In genomic region chr7:116616555-116617059, GRCh38 we compare ENCODE assay signal across 17 cellular contexts. TPM values are rescaled to one million over a fixed set of nuclear protein-coding genes. Genes with fewer than 3 reads are reported as not detected.
DNase-seq lines count a peak whose midpoint lies in the region; ATAC-seq, FAIRE-seq and TF ChIP-seq lines count a peak whose summit lies in the region.
"Had no signal": no experiment of that assay in that cellular context is flagged by ENCODE, and none has a peak within 500 bp of the region (broad histone marks: within the 10 kb centered on the region; RNA-seq: fewer than 3 reads in every experiment).

No MANE protein-coding gene starts in this region.

- H3K9me3 ChIP-seq in HUES64 (ENCODE audit: insufficient read depth, low read depth, low read length) (peaks cover 7% of the 10 kb centered on the region; the same call in 1 of the 2 replicates), astrocyte (ENCODE audit: insufficient read depth, low read depth, low read length) (no peaks in the 10 kb centered on the region)
- H3K9me3 ChIP-seq: adrenal gland, prostate gland had no signal

- no peak overlapping the region for H3K4me3 Mint-ChIP-seq in astrocyte (ENCODE audit: unreplicated experiment)
- no peak overlapping the region for H3K4me3 Mint-ChIP-seq in activated CD8-positive, alpha-beta memory T cell treated with anti-CD3 and anti-CD28 coated beads, Interleukin-2, amount 10 ng/mL, durations not matched to agents 7 days and 5 days

- no peaks in the 10 kb centered on the region for H4K20me1 ChIP-seq in astrocyte (ENCODE audit: insufficient read depth, low read length)

- no peaks in the 10 kb centered on the region for H3K36me3 Mint-ChIP-seq in astrocyte (ENCODE audit: low read depth, unreplicated experiment)
- H3K36me3 Mint-ChIP-seq in activated CD8-positive, alpha-beta memory T cell treated with anti-CD3 and anti-CD28 coated beads, Interleukin-2, amount 10 ng/mL, durations not matched to agents 7 days and 5 days: no peaks in the 10 kb centered on the region

- peak; percentile 66 for FAIRE-seq in astrocyte (lab: Jason Lieb, UNC)

- peak; percentile 14 for DNase-seq in AG08395 (ENCODE audit: low spot score)
- peak; percentile 67 for DNase-seq in astrocyte (ENCODE audit: low read depth)
- DNase-seq in iPS-NIHi11 (ENCODE audit: low spot score): peak; percentile 17
- DNase-seq in activated CD8-positive, alpha-beta memory T cell treated with anti-CD3 and anti-CD28 coated beads, Interleukin-2, amount 10 ng/mL, durations not matched to agents 7 days and 5 days: no peak
- DNase-seq in GM10266 (ENCODE audit: extremely low spot score): no peak
- DNase-seq: activated CD4-positive, CD25-positive, alpha-beta regulatory T cell treated with anti-CD3 and anti-CD28 coated beads, Interleukin-2, amount 50 U/mL, for 72 hours; adrenal gland; cortex of kidney; islet precursor cell; NCI-H187; stimulated activated CD8-positive, alpha-beta memory T cell treated with anti-CD3 and anti-CD28 coated beads, Interleukin-4, amount 100 ng/mL, for 48 hours; tibial artery had no signal

- H3K36me3 ChIP-seq in HUES64 (ENCODE audit: insufficient read depth, low read length) (no peaks in the 10 kb centered on the region), astrocyte (ENCODE audit: insufficient read depth, low read length) (no peaks in the 10 kb centered on the region)
- H3K36me3 ChIP-seq: adrenal gland, prostate gland, tibial artery had no signal

- CTCF ChIA-PET in activated CD8-positive, alpha-beta memory T cell treated with anti-CD3 and anti-CD28 coated beads, Interleukin-2, amount 10 ng/mL, durations not matched to agents 7 days and 5 days (lab: Charles Lee): no interaction called here

- no peaks in the 10 kb centered on the region for H3K27me3 Mint-ChIP-seq in astrocyte (ENCODE audit: low read depth, unreplicated experiment)
- peaks cover 38% of the 10 kb centered on the region for H3K27me3 Mint-ChIP-seq in activated CD8-positive, alpha-beta memory T cell treated with anti-CD3 and anti-CD28 coated beads, Interleukin-2, amount 10 ng/mL, durations not matched to agents 7 days and 5 days

- H3K27ac ChIP-seq in HUES64 (ENCODE audit: low read depth, low read length) (peak overlapping the region; percentile 71), astrocyte (ENCODE audit: low read depth, low read length) (no peak overlapping the region)
- H3K27ac ChIP-seq: adrenal gland, KMS-11, prostate gland, tibial artery had no signal

- H3K4me3 ChIP-seq in HUES64 (ENCODE audit: low read length) (0 out of 2 replicates have a peak overlapping the region, but pooled peaks have one; percentile 9), astrocyte (ENCODE audit: insufficient read depth, low read depth, low read length) (no peak overlapping the region)
- H3K4me3 ChIP-seq: adrenal gland, prostate gland, tibial artery had no signal

- TF ChIP-seq CTCF in astrocyte (IDR thresholded peaks at IDR 0.05; ENCODE audit: insufficient read depth, low read depth, low read length) (no peak), GM10266 (IDR thresholded peaks at IDR 0.05; ENCODE audit: control insufficient read depth, insufficient read depth, low read depth, missing control alignments) (no peak)

- peaks cover 8% of the 10 kb centered on the region for H3K4me1 Mint-ChIP-seq in astrocyte (ENCODE audit: low read depth, unreplicated experiment)
- H3K4me1 Mint-ChIP-seq in activated CD8-positive, alpha-beta memory T cell treated with anti-CD3 and anti-CD28 coated beads, Interleukin-2, amount 10 ng/mL, durations not matched to agents 7 days and 5 days: no peaks in the 10 kb centered on the region

- H2AFZ ChIP-seq in astrocyte (ENCODE audit: low read depth, low read length): no peak overlapping the region

- H3K4me2 ChIP-seq in astrocyte (ENCODE audit: low read length): peak overlapping the region; percentile 11
- H3K4me2 ChIP-seq: KMS-11 had no signal

- H3K9ac ChIP-seq in HUES64 (ENCODE audit: low read depth, low read length) (peak overlapping the region; percentile 2; the same call in 1 of the 2 replicates), astrocyte (ENCODE audit: low read length) (no peak overlapping the region)
- H3K9ac ChIP-seq: KMS-11 had no signal

- H3K4me1 ChIP-seq in HUES64 (ENCODE audit: insufficient read depth, low read length): peaks cover 46% of the 10 kb centered on the region
- peaks cover 6% of the 10 kb centered on the region for H3K4me1 ChIP-seq in astrocyte (ENCODE audit: insufficient read depth, low read length)
- H3K4me1 ChIP-seq: adrenal gland, prostate gland, tibial artery had no signal

- no peaks in the 10 kb centered on the region for H3K9me3 Mint-ChIP-seq in astrocyte (ENCODE audit: unreplicated experiment)
- no peaks in the 10 kb centered on the region for H3K9me3 Mint-ChIP-seq in activated CD8-positive, alpha-beta memory T cell treated with anti-CD3 and anti-CD28 coated beads, Interleukin-2, amount 10 ng/mL, durations not matched to agents 7 days and 5 days (ENCODE audit: low read depth)

- WGBS in HUES64: 11% methylated on average over 2 of the region's 2 CpGs

- no peaks in the 10 kb centered on the region for H3K79me2 ChIP-seq in astrocyte (ENCODE audit: insufficient read depth, low read length)

- H3K27me3 ChIP-seq in HUES64 (ENCODE audit: insufficient read depth, low read length): no peaks in the 10 kb centered on the region
- no peaks in the 10 kb centered on the region for H3K27me3 ChIP-seq in astrocyte (ENCODE audit: insufficient read depth, low read length)
- H3K27me3 ChIP-seq: tibial artery had no signal

- H3K27ac Mint-ChIP-seq in astrocyte (ENCODE audit: unreplicated experiment): no peak overlapping the region
- no peak overlapping the region for H3K27ac Mint-ChIP-seq in activated CD8-positive, alpha-beta memory T cell treated with anti-CD3 and anti-CD28 coated beads, Interleukin-2, amount 10 ng/mL, durations not matched to agents 7 days and 5 days

- no peak for ATAC-seq in activated CD8-positive, alpha-beta memory T cell treated with anti-CD3 and anti-CD28 coated beads, Interleukin-2, amount 10 ng/mL, durations not matched to agents 7 days and 5 days
- ATAC-seq in HG02973 (IDR thresholded peaks at IDR 0.05; ENCODE audit: unreplicated experiment) (no peak), GM21423 (IDR thresholded peaks at IDR 0.05; ENCODE audit: unreplicated experiment) (no peak)

RNA-seq across cellular contexts. Expression of gene MET, which starts 55.4 kb away (rescaled TPM):
- polyA plus RNA-seq in HUES64 (2013, experiment 1 of 2): 4.9 TPM
- 5.7 TPM for polyA plus RNA-seq in HUES64 (2013, experiment 2 of 2)
- total RNA-seq in astrocyte: 7.9 and 8.2 TPM in 2 replicates
- total RNA-seq in activated CD8-positive, alpha-beta memory T cell treated with anti-CD3 and anti-CD28 coated beads, Interleukin-2, amount 10 ng/mL, durations not matched to agents 7 days and 5 days: under 1 TPM; 0.26 to 0.40 TPM

Comparison
In these comparisons a context has a peak if more than half of its experiments do, and no peak if none do; other contexts are left out.
1. DNase-seq: peak in AG08395 (single experiment), astrocyte (single experiment) and iPS-NIHi11 (single experiment); none in activated CD8-positive, alpha-beta memory T cell treated with anti-CD3 and anti-CD28 coated beads, Interleukin-2, amount 10 ng/mL, durations not matched to agents 7 days and 5 days (single experiment) and GM10266 (single experiment).